14 cellular contexts compared by ENCODE assay signal in the genomic region with DNA sequence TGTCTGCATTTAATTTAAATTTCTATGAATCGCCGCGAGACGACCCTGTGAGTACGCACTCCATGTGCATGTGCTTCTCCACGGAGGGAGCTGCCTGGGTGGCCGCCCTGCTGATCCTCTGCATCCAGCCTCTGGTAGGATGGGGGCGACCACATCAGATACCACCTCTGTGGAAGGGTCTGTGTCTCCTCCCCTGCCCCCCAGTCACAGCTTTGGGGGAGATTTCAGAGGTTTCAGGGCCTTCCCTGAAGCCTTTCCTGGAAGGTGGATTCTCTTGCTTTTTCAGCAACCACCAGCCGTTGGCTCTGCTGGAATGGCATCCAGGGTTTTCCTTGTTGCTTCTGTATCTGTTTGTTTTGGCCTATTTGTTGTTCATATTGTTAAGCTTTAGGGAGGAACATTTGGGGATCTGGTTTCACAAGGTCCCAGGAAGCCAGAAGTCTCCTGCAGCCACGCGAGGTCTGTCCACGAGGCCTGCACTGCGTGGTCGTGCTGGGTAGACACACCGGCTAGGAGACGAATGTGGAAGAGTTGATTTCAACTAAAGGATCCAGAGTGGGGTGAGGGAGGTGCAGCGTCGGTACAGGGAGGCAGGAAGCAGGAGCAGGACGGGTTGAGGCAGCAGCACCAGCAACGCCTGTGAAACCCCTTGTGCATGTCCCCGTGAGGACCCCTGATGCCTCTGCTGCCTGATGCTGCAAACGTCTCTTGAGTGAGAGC.
"Had no signal": no experiment of that assay in that cellular context is flagged by ENCODE, and none has a peak within 500 bp of the region (broad histone marks: within the 10 kb centered on the region; RNA-seq: fewer than 3 reads in every experiment).

No MANE protein-coding gene starts in this region.

- H3K4me3 ChIP-seq: colonic mucosa, hepatocyte, mucosa of descending colon, sigmoid colon, skin epidermis, uterus had no signal

- H3K4me2 ChIP-seq: hepatocyte had no signal

- DNase-seq: colonic mucosa; dermis blood vessel endothelial cell; erythroblast; foreskin keratinocyte; kidney glomerular epithelial cell; mucosa of descending colon; naive thymus-derived CD8-positive, alpha-beta T cell; stimulated activated CD4-positive, alpha-beta T cell treated with anti-CD3 and anti-CD28 coated beads, Interleukin-12 subunit alpha, Interleukin-12 subunit beta, amount 100 ng/mL, for 4 hours; stimulated activated naive CD4-positive, alpha-beta T cell treated with Interleukin-2 at 50 U/mL for 16 hours; uterus had no signal

- H3K4me1 ChIP-seq: colonic mucosa, foreskin keratinocyte, sigmoid colon, uterus had no signal

- H3K36me3 ChIP-seq: colonic mucosa, sigmoid colon, uterus had no signal

- H3K9me3 ChIP-seq: colonic mucosa, mucosa of descending colon, sigmoid colon, uterus had no signal

- H3K4me1 Mint-ChIP-seq: naive thymus-derived CD8-positive, alpha-beta T cell had no signal

- H2AFZ ChIP-seq: hepatocyte had no signal

- H3K27ac Mint-ChIP-seq: type B pancreatic cell had no signal

- H3K36me3 Mint-ChIP-seq: type B pancreatic cell had no signal

- H3K4me3 Mint-ChIP-seq: naive thymus-derived CD8-positive, alpha-beta T cell; type B pancreatic cell had no signal

- H3K27me3 ChIP-seq: colonic mucosa, foreskin keratinocyte, hepatocyte, uterus had no signal

- H3K9me3 Mint-ChIP-seq: naive thymus-derived CD8-positive, alpha-beta T cell; type B pancreatic cell had no signal

- H3K27ac ChIP-seq: colonic mucosa, foreskin keratinocyte, hepatocyte, sigmoid colon, skin epidermis, uterus had no signal

- H3K27me3 Mint-ChIP-seq: type B pancreatic cell had no signal
